ENCODE assay signal across 1 cellular context in the genomic region with DNA sequence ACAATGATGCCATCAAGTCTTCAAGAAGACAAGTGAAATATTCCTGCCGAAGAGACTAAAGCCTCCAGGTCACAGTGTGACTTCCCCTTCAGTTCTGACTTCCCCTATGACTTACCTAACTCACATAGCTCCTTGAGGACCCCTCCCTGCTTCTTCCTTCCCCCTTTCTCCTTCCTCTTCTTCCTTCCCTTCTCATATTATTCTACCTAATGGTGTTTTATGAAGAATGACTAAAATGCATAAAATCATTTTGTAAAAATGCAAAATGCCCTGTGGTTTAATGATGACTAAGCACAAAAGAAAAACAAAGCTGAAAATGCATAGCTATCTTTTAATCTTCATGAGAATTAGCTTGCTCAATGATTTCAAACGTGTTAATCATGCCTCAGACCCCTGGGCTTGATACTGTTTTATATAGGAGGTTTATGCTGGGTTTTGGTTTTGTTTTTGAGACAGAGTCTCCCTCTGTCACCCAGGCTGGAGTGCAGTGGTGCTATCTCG.
TF ChIP-seq lines count a peak whose summit lies in the region.

No MANE protein-coding gene starts in this region.

TF ChIP-seq in SK-N-SH treated with all-trans-retinoic acid at 6 μM for 48 hours, 23 proteins besides CTCF, POLR2A, EP300 and RAD21 (continued from another document):
- TF ChIP-seq TSHZ2 (CRISPR knock-in tag; IDR thresholded peaks at IDR 0.05), result no peak
